Comparison of ENCODE assay signal across 12 cellular contexts in the genomic region with DNA sequence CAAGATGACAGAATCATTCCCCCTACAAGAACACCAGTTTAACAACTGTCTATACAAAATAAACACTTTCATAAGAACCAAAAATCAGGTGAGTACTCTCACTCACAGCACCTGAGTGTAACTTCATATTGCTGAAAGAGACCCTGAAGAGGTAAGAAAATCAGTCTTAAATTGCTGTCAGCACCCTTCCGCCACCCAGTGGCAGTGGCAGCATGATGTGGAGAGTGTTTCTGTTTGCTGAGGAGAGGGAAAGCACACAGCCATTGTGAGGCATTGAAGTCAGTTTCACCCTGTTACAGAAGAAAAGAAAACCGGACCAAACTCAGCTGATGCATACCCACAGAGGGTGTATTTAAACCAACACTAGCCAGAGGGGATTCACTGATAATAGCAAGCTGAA.
A peak's percentile ranks its signal among the peaks of the same experiment; 100 is the strongest.
DNase-seq lines count a peak whose midpoint lies in the region; ATAC-seq and TF ChIP-seq lines count a peak whose summit lies in the region.
"Had no signal": no experiment of that assay in that cellular context is flagged by ENCODE, and none has a peak within 500 bp of the region (broad histone marks: within the 10 kb centered on the region; RNA-seq: fewer than 3 reads in every experiment).

No MANE protein-coding gene starts in this region.

- H3K4me3 ChIP-seq in BE2C (ENCODE audit: low read depth, low read length) = no peak overlapping the region
- H3K4me3 ChIP-seq in hepatocyte = no peak overlapping the region

- no peaks in the 10 kb centered on the region for H3K27me3 ChIP-seq in BE2C
- no peaks in the 10 kb centered on the region for H3K27me3 ChIP-seq in hepatocyte

- TF ChIP-seq CTCF in BE2C (IDR thresholded peaks at IDR 0.05; ENCODE audit: low read depth, low read length) (peak; percentile 50), hepatocyte (IDR thresholded peaks at IDR 0.05; ENCODE audit: poor library complexity) (peak; percentile 19)

- H3K9me3 ChIP-seq in BE2C = no peaks in the 10 kb centered on the region
- H3K9me3 ChIP-seq in hepatocyte (ENCODE audit: low read depth) = no peaks in the 10 kb centered on the region

- no peak overlapping the region for H2AFZ ChIP-seq in hepatocyte

- 57% methylated on average over 2 of the region's 2 CpGs for WGBS in hepatocyte (ENCODE audit: low lambda C conversion rate, missing lambda C conversion rate)

- no peaks in the 10 kb centered on the region for H3K79me2 ChIP-seq in hepatocyte

- no peak for ATAC-seq in activated CD4-positive, CD25-positive, alpha-beta regulatory T cell treated with anti-CD3 and anti-CD28 coated beads, Interleukin-2, amount 50 U/mL, for 24 hours

- no peaks in the 10 kb centered on the region for H3K36me3 ChIP-seq in BE2C
- no peaks in the 10 kb centered on the region for H3K36me3 ChIP-seq in hepatocyte (replicated peaks; ENCODE audit: insufficient read depth, low read depth)

- H3K4me2 ChIP-seq in hepatocyte = no peak overlapping the region

- no peak overlapping the region for H3K27ac ChIP-seq in hepatocyte

- H3K4me1 ChIP-seq in BE2C (no peaks in the 10 kb centered on the region), hepatocyte (ENCODE audit: insufficient read depth) (no peaks in the 10 kb centered on the region)

- no peaks in the 10 kb centered on the region for H3K9me2 ChIP-seq in hepatocyte (replicated peaks; ENCODE audit: insufficient read depth)

- DNase-seq in BE2C = peak; percentile 30
- peak; percentile 4 for DNase-seq in HK-2 (ENCODE audit: unreplicated experiment)
- peak; percentile 11 for DNase-seq in RKO (ENCODE audit: low spot score)
- peak; percentile 12 for DNase-seq in hepatocyte (ENCODE audit: low spot score)
- DNase-seq in inferior parietal cortex (ENCODE audit: extremely low spot score) = no peak
- DNase-seq in ureter (ENCODE audit: low spot score) = no peak
- no peak for DNase-seq in activated CD8-positive, alpha-beta memory T cell treated with anti-CD3 and anti-CD28 coated beads for 24 hours
- DNase-seq: activated CD4-positive, alpha-beta T cell treated with anti-CD3 and anti-CD28 coated beads, Interleukin-2, amount 50 U/mL, for 4 hours; activated effector memory CD4-positive, alpha-beta T cell treated with anti-CD3 and anti-CD28 coated beads, Interleukin-2, amount 50 U/mL, for 16 hours; NCI-H1092; T-helper 1 cell had no signal

- no peaks in the 10 kb centered on the region for H4K20me1 ChIP-seq in hepatocyte (ENCODE audit: insufficient read depth, poor library complexity, severe bottlenecking)

Comparison
In these comparisons a context has a peak if more than half of its experiments do, and no peak if none do; other contexts are left out.
1. DNase-seq: peak in BE2C (single experiment), HK-2 (single experiment), RKO (single experiment) and hepatocyte (single experiment); none in inferior parietal cortex (single experiment), ureter (single experiment) and activated CD8-positive, alpha-beta memory T cell treated with anti-CD3 and anti-CD28 coated beads for 24 hours (single experiment).